1 cellular context compared by ENCODE assay signal in the genomic region with DNA sequence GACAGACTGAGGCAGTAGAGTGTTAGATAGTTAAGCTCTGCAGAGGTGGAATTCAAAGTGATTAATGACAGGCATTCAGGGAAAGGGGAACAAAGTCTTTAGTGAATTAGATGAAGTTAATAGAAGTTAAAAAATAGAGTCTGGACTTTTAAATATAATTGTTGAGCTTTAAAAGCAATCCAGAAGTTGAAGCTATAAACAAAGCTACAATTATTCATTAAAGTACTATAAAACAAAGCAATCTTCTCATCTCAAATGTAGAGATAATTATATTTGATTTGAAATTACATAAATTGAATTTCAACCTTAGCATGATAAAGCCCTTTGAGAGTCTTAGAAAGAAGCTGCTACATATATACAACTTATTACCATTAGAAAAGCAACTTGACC.
TF ChIP-seq lines count a peak whose summit lies in the region.

No MANE protein-coding gene starts in this region.

TF ChIP-seq in SK-N-SH, 30 proteins besides CTCF, POLR2A, EP300 and RAD21 (continued from another document):
- TF ChIP-seq, protein P1, sequence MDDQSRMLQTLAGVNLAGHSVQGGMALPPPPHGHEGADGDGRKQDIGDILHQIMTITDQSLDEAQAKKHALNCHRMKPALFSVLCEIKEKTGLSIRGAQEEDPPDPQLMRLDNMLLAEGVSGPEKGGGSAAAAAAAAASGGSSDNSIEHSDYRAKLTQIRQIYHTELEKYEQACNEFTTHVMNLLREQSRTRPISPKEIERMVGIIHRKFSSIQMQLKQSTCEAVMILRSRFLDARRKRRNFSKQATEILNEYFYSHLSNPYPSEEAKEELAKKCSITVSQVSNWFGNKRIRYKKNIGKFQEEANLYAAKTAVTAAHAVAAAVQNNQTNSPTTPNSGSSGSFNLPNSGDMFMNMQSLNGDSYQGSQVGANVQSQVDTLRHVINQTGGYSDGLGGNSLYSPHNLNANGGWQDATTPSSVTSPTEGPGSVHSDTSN (IDR thresholded peaks at IDR 0.05), result no peak
- TF ChIP-seq MXI1 (IDR thresholded peaks at IDR 0.05; ENCODE audit: low read depth, low read length) (no peak), TCF12 (IDR thresholded peaks at IDR 0.05) (no peak)
